16 cellular contexts compared by ENCODE assay signal in genomic region chr6:3351837-3352524, GRCh38.
A peak's percentile ranks its signal among the peaks of the same experiment; 100 is the strongest.
DNase-seq lines count a peak whose midpoint lies in the region; ATAC-seq and TF ChIP-seq lines count a peak whose summit lies in the region.
"Had no signal": no experiment of that assay in that cellular context is flagged by ENCODE, and none has a peak within 500 bp of the region (broad histone marks: within the 10 kb centered on the region; RNA-seq: fewer than 3 reads in every experiment).

No MANE protein-coding gene starts in this region.

- peak overlapping the region; percentile 63 for H3K4me2 ChIP-seq in Loucy (ENCODE audit: low read depth, low read length, poor library complexity, severe bottlenecking)
- H3K4me2 ChIP-seq: SK-N-SH had no signal

- H3K4me1 Mint-ChIP-seq in mesothelial cell of epicardium, result peaks cover 62% of the 10 kb centered on the region

- intact Hi-C loops in body of pancreas (cut with DNase I), result no loop called here

- H3K27me3 Mint-ChIP-seq in mesothelial cell of epicardium (ENCODE audit: low read depth), result no peaks in the 10 kb centered on the region
- H3K27me3 Mint-ChIP-seq: activated naive CD8-positive, alpha-beta T cell had no signal

- TF ChIP-seq EP300 in tibial nerve (IDR thresholded peaks at IDR 0.05), result no peak

- H3K4me1 ChIP-seq in Loucy (ENCODE audit: insufficient read depth, low read length, poor library complexity, severe bottlenecking) (peaks cover 80% of the 10 kb centered on the region), body of pancreas (peaks cover 68% of the 10 kb centered on the region), tibial nerve (peaks cover 0 to 61% (median 43%) of the 10 kb centered on the region in 4 donors)

- H3K27me3 ChIP-seq in Loucy (ENCODE audit: insufficient read depth, low read length, poor library complexity, severe bottlenecking) (no peaks in the 10 kb centered on the region), body of pancreas (no peaks in the 10 kb centered on the region), tibial nerve (no peaks in the 10 kb centered on the region)
- H3K27me3 ChIP-seq: Peyer's patch, suprapubic skin had no signal

- no peak for DNase-seq in body of pancreas
- no peak for DNase-seq in mesothelial cell of epicardium (ENCODE audit: low spot score in 2 of 2, unreplicated experiment in 2 of 2)
- no peak for DNase-seq in tibial nerve (ENCODE audit: low spot score in 2 of 2)
- DNase-seq in NCI-H1105 treated with DMSO at 0.1 percent for 48 hours (lab: John Stamatoyannopoulos, UW), result no peak
- DNase-seq in NCI-H345 treated with DMSO at 0.1 percent for 48 hours (lab: John Stamatoyannopoulos, UW; ENCODE audit: unreplicated experiment), result no peak
- DNase-seq: COR-L47, foreskin melanocyte, GM23248, NCI-H1417 treated with DMSO at 0.1 percent for 48 hours, Peyer's patch, SK-N-SH had no signal

- TF ChIP-seq CTCF in Loucy (conservative IDR thresholded peaks at IDR 0.05; ENCODE audit: low read length), result no peak
- TF ChIP-seq CTCF in body of pancreas (IDR thresholded peaks at IDR 0.05), result no peak
- TF ChIP-seq CTCF in mesothelial cell of epicardium (IDR thresholded peaks at IDR 0.05; ENCODE audit: unreplicated experiment), result no peak
- TF ChIP-seq CTCF in tibial nerve (IDR thresholded peaks at IDR 0.05), result no peak

- H4K20me1 ChIP-seq in Loucy (ENCODE audit: insufficient read depth, low read length, poor library complexity, severe bottlenecking), result no peaks in the 10 kb centered on the region

- no peak for TF ChIP-seq POLR2A in body of pancreas (IDR thresholded peaks at IDR 0.05)
- TF ChIP-seq POLR2A in tibial nerve (IDR thresholded peaks at IDR 0.05), result no peak

- H3K9me3 Mint-ChIP-seq in mesothelial cell of epicardium, result no peaks in the 10 kb centered on the region

- no peaks in the 10 kb centered on the region for H3K36me3 Mint-ChIP-seq in mesothelial cell of epicardium

- ATAC-seq in body of pancreas, result no peak
- no peak for ATAC-seq in HG03469 (IDR thresholded peaks at IDR 0.05; ENCODE audit: unreplicated experiment)

- peaks cover 15% of the 10 kb centered on the region; the same call in 1 of the 2 replicates for H3F3A ChIP-seq in Loucy (ENCODE audit: low read depth)

- H3K27ac ChIP-seq in body of pancreas (peak overlapping the region; percentile 30 to 91 (median 85)), tibial nerve (peak overlapping the region; percentile 31 to 89 (median 74))
- H3K27ac ChIP-seq: epithelial cell of prostate, GM23248, suprapubic skin had no signal

- WGBS in body of pancreas, 2 donors, result 77 to 83% methylated on average over 9 of the region's 9 CpGs
- WGBS in tibial nerve, 2 donors, result 84 to 97% methylated on average over 9 of the region's 9 CpGs

- H3K9ac ChIP-seq in Loucy (ENCODE audit: low read depth, low read length, poor library complexity, severe bottlenecking), result peak overlapping the region; percentile 59
- H3K9ac ChIP-seq: GM23248, SK-N-SH had no signal

- H3K27ac Mint-ChIP-seq in mesothelial cell of epicardium, result peak overlapping the region; percentile 3
- H3K27ac Mint-ChIP-seq: activated naive CD8-positive, alpha-beta T cell had no signal

- no peaks in the 10 kb centered on the region for H3K79me2 ChIP-seq in Loucy (ENCODE audit: insufficient read depth, low read length)

- H3K9me3 ChIP-seq in Loucy (ENCODE audit: insufficient read depth, low read depth, low read length) (no peaks in the 10 kb centered on the region), body of pancreas (no peaks in the 10 kb centered on the region), tibial nerve (no peaks in the 10 kb centered on the region)
- H3K9me3 ChIP-seq: Peyer's patch, SK-N-SH, suprapubic skin had no signal

- H3K36me3 ChIP-seq in Loucy (ENCODE audit: insufficient read depth, low read length) (no peaks in the 10 kb centered on the region), body of pancreas (replicated peaks in 1 of 2; ENCODE audit: insufficient read depth in 1 of 2, low read depth in 2 of 2) (no peaks in the 10 kb centered on the region), tibial nerve (no peaks in the 10 kb centered on the region)
- H3K36me3 ChIP-seq: Peyer's patch, suprapubic skin had no signal

- no peak overlapping the region for H2AFZ ChIP-seq in Loucy (ENCODE audit: low read length)
- H2AFZ ChIP-seq: GM23248 had no signal

- no peak overlapping the region for H3K4me3 Mint-ChIP-seq in mesothelial cell of epicardium
- H3K4me3 Mint-ChIP-seq: activated naive CD8-positive, alpha-beta T cell had no signal

- H3K9me2 ChIP-seq in Loucy (replicated peaks; ENCODE audit: low read depth, low read length), result no peaks in the 10 kb centered on the region
- H3K9me2 ChIP-seq: SK-N-SH had no signal

- H3K4me3 ChIP-seq in Loucy (ENCODE audit: low read length, poor library complexity, severe bottlenecking) (no peak overlapping the region), body of pancreas (no peak overlapping the region), tibial nerve (no peak overlapping the region)
- H3K4me3 ChIP-seq: GM23248, Peyer's patch, suprapubic skin had no signal
